ENCODE assay signal across 21 cellular contexts in the genomic region with DNA sequence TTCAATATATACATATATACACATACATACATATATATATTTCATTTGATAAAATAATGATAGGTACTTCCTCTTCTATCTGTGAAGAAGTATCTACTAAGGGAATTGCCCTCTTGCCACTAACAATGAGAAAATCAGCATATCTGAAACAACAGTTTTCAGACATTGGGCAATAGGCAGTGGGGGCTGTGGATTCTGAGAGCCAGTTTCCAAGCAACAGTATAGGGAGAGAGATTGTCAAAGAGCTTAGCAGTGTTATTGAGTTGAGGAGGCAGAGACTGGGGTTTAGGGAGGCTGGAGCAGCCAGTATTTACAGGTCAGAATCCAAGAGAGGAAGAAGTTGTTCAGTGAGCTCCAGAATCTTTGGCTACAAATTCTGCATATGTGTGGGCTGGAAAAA.
DNase-seq lines count a peak whose midpoint lies in the region; ATAC-seq and TF ChIP-seq lines count a peak whose summit lies in the region.
"Had no signal": no experiment of that assay in that cellular context is flagged by ENCODE, and none has a peak within 500 bp of the region (broad histone marks: within the 10 kb centered on the region; RNA-seq: fewer than 3 reads in every experiment).

No MANE protein-coding gene starts in this region.

- POLR2A ChIA-PET in activated CD8-positive, alpha-beta T cell treated with anti-CD3 and anti-CD28 coated beads, Interleukin-2, amount 10 ng/mL, durations not matched to agents 7 days and 5 days (lab: Charles Lee) = no interaction called here

- CTCF ChIA-PET in activated CD8-positive, alpha-beta T cell treated with anti-CD3 and anti-CD28 coated beads, Interleukin-2, amount 10 ng/mL, durations not matched to agents 7 days and 5 days (lab: Charles Lee) = no interaction called here

- H3F3A ChIP-seq in GM23248 (ENCODE audit: insufficient read depth) = peaks cover 6% of the 10 kb centered on the region; the same call in 1 of the 2 replicates

- H3K4ac ChIP-seq in mesenchymal stem cell (ENCODE audit: low read depth in 1 of 2, low read length in 2 of 2) = peak overlapping the region in 1 of 2 experiments; percentile 1

- no peaks in the 10 kb centered on the region for H3K79me2 ChIP-seq in GM23248 (ENCODE audit: insufficient read depth)

- H3K36me3 Mint-ChIP-seq in CD14-positive monocyte = peaks cover 2 to 5% of the 10 kb centered on the region in 2 donors
- no peaks in the 10 kb centered on the region for H3K36me3 Mint-ChIP-seq in activated CD8-positive, alpha-beta T cell treated with anti-CD3 and anti-CD28 coated beads, Interleukin-2, amount 10 ng/mL, durations not matched to agents 7 days and 5 days (ENCODE audit: low read depth)

- H3K9me3 Mint-ChIP-seq in CD14-positive monocyte = peaks cover 0 to 9% (median 4%) of the 10 kb centered on the region in 7 donors
- no peaks in the 10 kb centered on the region for H3K9me3 Mint-ChIP-seq in activated CD8-positive, alpha-beta T cell treated with anti-CD3 and anti-CD28 coated beads, Interleukin-2, amount 10 ng/mL, durations not matched to agents 7 days and 5 days (ENCODE audit: insufficient read depth)

- no peaks in the 10 kb centered on the region for H3K79me1 ChIP-seq in mesenchymal stem cell (replicated peaks; ENCODE audit: low read length, poor library complexity, severe bottlenecking)

- H2BK12ac ChIP-seq in mesenchymal stem cell (ENCODE audit: low read length in 2 of 2) = no peak overlapping the region

- no peak overlapping the region for H2BK15ac ChIP-seq in mesenchymal stem cell (ENCODE audit: low read depth, poor library complexity, severe bottlenecking)

- no peak overlapping the region for H2BK120ac ChIP-seq in mesenchymal stem cell (ENCODE audit: low read depth, low read length)

- H3K27me3 ChIP-seq in GM23248 (replicated peaks; ENCODE audit: insufficient read depth) (no peaks in the 10 kb centered on the region), mesenchymal stem cell (ENCODE audit: control insufficient read depth in 1 of 2, insufficient read depth in 1 of 2, low read length in 2 of 2) (no peaks in the 10 kb centered on the region)
- H3K27me3 ChIP-seq: BE2C, breast epithelium, heart right ventricle, upper lobe of right lung had no signal

- TF ChIP-seq CTCF in cardiac fibroblast (IDR thresholded peaks at IDR 0.05; ENCODE audit: low read depth, low read length) (no peak), CD14-positive monocyte (IDR thresholded peaks at IDR 0.05) (no peak)

- no peak overlapping the region for H3K27ac ChIP-seq in GM23248
- H3K27ac ChIP-seq in mesenchymal stem cell (ENCODE audit: low read length, poor library complexity, severe bottlenecking) = no peak overlapping the region
- H3K27ac ChIP-seq: breast epithelium, coronary artery, heart right ventricle, upper lobe of right lung had no signal

- no peak overlapping the region for H2AK5ac ChIP-seq in mesenchymal stem cell (ENCODE audit: low read length, severe bottlenecking)

- no peaks in the 10 kb centered on the region for H3K36me3 ChIP-seq in GM23248 (ENCODE audit: low read depth)
- peaks cover 7 to 11% of the 10 kb centered on the region in 2 experiments for H3K36me3 ChIP-seq in mesenchymal stem cell (ENCODE audit: control insufficient read depth in 1 of 2, insufficient read depth in 2 of 2, low read depth in 1 of 2, low read length in 2 of 2)
- H3K36me3 ChIP-seq: BE2C, breast epithelium had no signal

- H3K4me3 ChIP-seq in GM23248 (no peak overlapping the region), cardiac fibroblast (replicated peaks in 1 of 2; ENCODE audit: low read depth in 2 of 2, low read length in 2 of 2) (no peak overlapping the region), mesenchymal stem cell (ENCODE audit: insufficient read depth in 1 of 2, low read depth in 1 of 2, low read length in 2 of 2) (no peak overlapping the region)
- H3K4me3 ChIP-seq: breast epithelium, coronary artery, heart right ventricle, upper lobe of right lung had no signal

- peak; percentile 8 for DNase-seq in GM23248
- DNase-seq in OCI-M1 (lab: John Stamatoyannopoulos, UW) = peak; percentile 94
- peak; percentile 25 to 65 for DNase-seq in cardiac fibroblast (ENCODE audit: low read depth in 2 of 2)
- peak; percentile 46 for DNase-seq in mesenchymal stem cell
- DNase-seq in CD14-positive monocyte (ENCODE audit: low spot score) = no peak
- DNase-seq in GM19240 (ENCODE audit: insufficient read length, low spot score) = no peak
- no peak for DNase-seq in activated CD8-positive, alpha-beta T cell treated with anti-CD3 and anti-CD28 coated beads, Interleukin-2, amount 10 ng/mL, durations not matched to agents 7 days and 5 days
- DNase-seq: activated gamma-delta T cell, BE2C, GF-D8, H7, heart right ventricle, NCI-H1105, NCI-H2081 treated with DMSO at 0.1 percent for 48 hours, occipital lobe, substantia nigra, upper lobe of right lung had no signal

- H3K18ac ChIP-seq in mesenchymal stem cell (ENCODE audit: low read depth in 1 of 2, low read length in 2 of 2) = no peak overlapping the region

- H4K91ac ChIP-seq in mesenchymal stem cell (ENCODE audit: low read length) = no peak overlapping the region

- no peaks in the 10 kb centered on the region for H3K9me2 ChIP-seq in GM23248 (ENCODE audit: insufficient read depth)

- no peak overlapping the region for H2BK5ac ChIP-seq in mesenchymal stem cell (ENCODE audit: low read depth, low read length, poor library complexity, severe bottlenecking)

- H3K9me3 ChIP-seq in GM23248 (ENCODE audit: low read depth) (no peaks in the 10 kb centered on the region), mesenchymal stem cell (ENCODE audit: control insufficient read depth, low read length) (no peaks in the 10 kb centered on the region)
- H3K9me3 ChIP-seq: BE2C, breast epithelium, upper lobe of right lung had no signal

- no peak overlapping the region for H3K4me3 Mint-ChIP-seq in CD14-positive monocyte
- no peak overlapping the region for H3K4me3 Mint-ChIP-seq in activated CD8-positive, alpha-beta T cell treated with anti-CD3 and anti-CD28 coated beads, Interleukin-2, amount 10 ng/mL, durations not matched to agents 7 days and 5 days

- no peak for ATAC-seq in GM21528 (IDR thresholded peaks at IDR 0.05; ENCODE audit: low FRiP score, unreplicated experiment)
- ATAC-seq in activated CD8-positive, alpha-beta T cell treated with anti-CD3 and anti-CD28 coated beads, Interleukin-2, amount 10 ng/mL, durations not matched to agents 7 days and 5 days = no peak
- ATAC-seq: heart right ventricle, Right ventricle myocardium inferior, upper lobe of right lung had no signal

- no peak overlapping the region for H3K4me2 ChIP-seq in GM23248 (ENCODE audit: unreplicated experiment)
- H3K4me2 ChIP-seq in mesenchymal stem cell (ENCODE audit: low read length, poor library complexity, severe bottlenecking) = no peak overlapping the region

- in situ Hi-C loops in GM23248 (cut with MboI) = no loop called here

- no peak overlapping the region for H3K27ac Mint-ChIP-seq in CD14-positive monocyte
- H3K27ac Mint-ChIP-seq in activated CD8-positive, alpha-beta T cell treated with anti-CD3 and anti-CD28 coated beads, Interleukin-2, amount 10 ng/mL, durations not matched to agents 7 days and 5 days = no peak overlapping the region

- H3K23ac ChIP-seq in mesenchymal stem cell (ENCODE audit: low read length in 2 of 2) = no peak overlapping the region

- H3K9ac ChIP-seq in GM23248 (no peak overlapping the region), mesenchymal stem cell (ENCODE audit: low read length) (no peak overlapping the region)

- H3K4me1 ChIP-seq in GM23248 (ENCODE audit: insufficient read depth) (peaks cover 19% of the 10 kb centered on the region), mesenchymal stem cell (ENCODE audit: control insufficient read depth, insufficient read depth, low read depth, low read length) (no peaks in the 10 kb centered on the region)
- H3K4me1 ChIP-seq: BE2C, breast epithelium, upper lobe of right lung had no signal

- no peak overlapping the region for H4K8ac ChIP-seq in mesenchymal stem cell (ENCODE audit: low read length)

- H3K4me1 Mint-ChIP-seq in CD14-positive monocyte = peaks cover 14% of the 10 kb centered on the region
- H3K4me1 Mint-ChIP-seq in activated CD8-positive, alpha-beta T cell treated with anti-CD3 and anti-CD28 coated beads, Interleukin-2, amount 10 ng/mL, durations not matched to agents 7 days and 5 days (ENCODE audit: low read depth) = peaks cover 15% of the 10 kb centered on the region

- intact Hi-C loops in CD14-positive monocyte (cut with micrococcal nuclease) = no loop called here

- no peak overlapping the region for H2AFZ ChIP-seq in GM23248
- no peak overlapping the region for H2AFZ ChIP-seq in mesenchymal stem cell (ENCODE audit: low read depth, low read length)

- H4K20me1 ChIP-seq in GM23248 (ENCODE audit: insufficient read depth) = no peaks in the 10 kb centered on the region

- H3K27me3 Mint-ChIP-seq in CD14-positive monocyte (ENCODE audit: low read depth in 3 of 3) = peaks cover 0 to 1% (median 0%) of the 10 kb centered on the region in 3 donors
- no peaks in the 10 kb centered on the region for H3K27me3 Mint-ChIP-seq in activated CD8-positive, alpha-beta T cell treated with anti-CD3 and anti-CD28 coated beads, Interleukin-2, amount 10 ng/mL, durations not matched to agents 7 days and 5 days (ENCODE audit: low read depth)

- no peak overlapping the region for H3K14ac ChIP-seq in mesenchymal stem cell (ENCODE audit: low read length in 2 of 2)

Comparison
In these comparisons a context has a peak if more than half of its experiments do, and no peak if none do; other contexts are left out.
1. DNase-seq: peak in GM23248 (single experiment), OCI-M1 (single experiment), cardiac fibroblast (2 of 2) and mesenchymal stem cell (single experiment); none in CD14-positive monocyte (single experiment), GM19240 (single experiment) and activated CD8-positive, alpha-beta T cell treated with anti-CD3 and anti-CD28 coated beads, Interleukin-2, amount 10 ng/mL, durations not matched to agents 7 days and 5 days (single experiment).